Comparison of ENCODE assay signal across 1 cellular context in genomic region chr19:38429055-38429810, GRCh38.
A peak's percentile ranks its signal among the peaks of the same experiment; 100 is the strongest.
TF ChIP-seq lines count a peak whose summit lies in the region.

No MANE protein-coding gene starts in this region.

TF ChIP-seq in GM12878, 131 proteins besides CTCF, POLR2A, EP300 and RAD21:
- TF ChIP-seq KAT2A (conservative IDR thresholded peaks at IDR 0.05; ENCODE audit: control insufficient read depth, low read depth, low read length) = no peak
- TF ChIP-seq RUNX3 (IDR thresholded peaks at IDR 0.05; ENCODE audit: low read length) = peak; percentile 21; the same call in 1 of the 2 replicates
- no peak for TF ChIP-seq SREBF2 (IDR thresholded peaks at IDR 0.05; ENCODE audit: low read length)
- no peak for TF ChIP-seq WRNIP1 (IDR thresholded peaks at IDR 0.05; ENCODE audit: borderline replicate concordance, low read depth, low read length)
